ENCODE assay signal across 28 cellular contexts in the genomic region with DNA sequence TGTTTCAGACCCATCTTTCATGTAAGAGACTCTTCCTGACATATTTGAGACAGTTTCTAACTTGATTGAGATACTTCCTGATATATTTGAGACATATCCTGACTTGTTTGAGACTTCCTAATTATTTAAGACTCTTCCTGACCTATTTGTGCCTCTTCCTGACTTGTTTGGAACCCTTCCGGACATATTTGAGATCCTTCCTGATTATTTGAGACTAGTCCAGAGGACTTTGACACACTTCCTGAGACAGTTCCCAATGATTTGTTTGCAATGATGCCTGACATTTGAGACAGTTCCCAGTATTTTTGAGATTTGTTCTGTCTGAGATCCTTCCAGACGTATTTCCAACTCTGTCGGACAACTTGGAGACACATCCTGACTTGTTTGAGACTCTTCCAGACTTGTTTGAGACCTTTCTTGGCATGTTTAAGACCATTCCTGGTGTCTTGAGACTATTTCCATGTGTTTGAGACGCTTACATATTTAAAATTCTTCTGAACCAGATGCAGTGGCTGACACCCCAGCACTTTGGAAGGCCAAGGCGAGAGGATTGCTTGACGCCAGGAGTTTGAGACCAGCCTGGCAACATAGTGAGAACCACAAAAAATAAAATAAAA.
A peak's percentile ranks its signal among the peaks of the same experiment; 100 is the strongest.
DNase-seq lines count a peak whose midpoint lies in the region; ATAC-seq and TF ChIP-seq lines count a peak whose summit lies in the region.
"Had no signal": no experiment of that assay in that cellular context is flagged by ENCODE, and none has a peak within 500 bp of the region (broad histone marks: within the 10 kb centered on the region; RNA-seq: fewer than 3 reads in every experiment).

No MANE protein-coding gene starts in this region.

- H3K9me3 Mint-ChIP-seq in nephron progenitor cell, result peaks cover 60% of the 10 kb centered on the region

- no peak overlapping the region for H3K4me3 ChIP-seq in left ventricle myocardium inferior
- no peak overlapping the region for H3K4me3 ChIP-seq in epithelial cell of esophagus (ENCODE audit: low read length)
- no peak overlapping the region for H3K4me3 ChIP-seq in subcutaneous abdominal adipose tissue (ENCODE audit: low read depth in 1 of 5, low read length in 5 of 5)
- H3K4me3 ChIP-seq: A549, body of pancreas, coronary artery, esophagus squamous epithelium, PC-9, skin epidermis had no signal

- H3K36me3 Mint-ChIP-seq in nephron progenitor cell (ENCODE audit: low read depth), result peaks cover 4% of the 10 kb centered on the region
- H3K36me3 Mint-ChIP-seq: CD8-positive, alpha-beta memory T cell had no signal

- ATAC-seq in Right ventricle myocardium superior (ENCODE audit: poor library complexity) (no peak), GM19467 (IDR thresholded peaks at IDR 0.05; ENCODE audit: unreplicated experiment) (no peak), HG03354 (IDR thresholded peaks at IDR 0.05; ENCODE audit: poor library complexity, severe bottlenecking, unreplicated experiment) (no peak)
- ATAC-seq: A549; activated T-cell treated with anti-CD3 and anti-CD28 coated beads, Interleukin-2, amount 50 U/mL, for 4 hours; body of pancreas had no signal

- H3K9me3 ChIP-seq in left ventricle myocardium inferior (replicated peaks), result peaks cover 6% of the 10 kb centered on the region
- peaks cover 3 to 10% (median 8%) of the 10 kb centered on the region in 5 donors for H3K9me3 ChIP-seq in subcutaneous abdominal adipose tissue (ENCODE audit: control insufficient read depth in 5 of 5, low read length in 5 of 5)
- H3K9me3 ChIP-seq: A549, body of pancreas, esophagus squamous epithelium had no signal

- H3K27me3 ChIP-seq in left ventricle myocardium inferior (ENCODE audit: low read depth) (no peaks in the 10 kb centered on the region), subcutaneous abdominal adipose tissue (ENCODE audit: control insufficient read depth in 5 of 5, insufficient read depth in 4 of 5, low read length in 5 of 5) (no peaks in the 10 kb centered on the region)
- H3K27me3 ChIP-seq: body of pancreas, esophagus squamous epithelium had no signal

- DNase-seq in left ventricle myocardium inferior, result no peak
- DNase-seq in Right ventricle myocardium superior, result no peak
- peak; percentile 53 for DNase-seq in epithelial cell of esophagus (ENCODE audit: low read depth)
- DNase-seq in nephron progenitor cell, result no peak
- DNase-seq in iPS-NIHi11 (ENCODE audit: low spot score), result no peak
- DNase-seq: activated CD4-positive, alpha-beta T cell treated with anti-CD3 and anti-CD28 coated beads, Interleukin-2, amount 10 ng/mL, durations not matched to agents 7 days and 5 days; activated T-cell treated with anti-CD3 and anti-CD28 coated beads, Interleukin-2, amount 50 U/mL, for 4 hours; body of pancreas; CD8-positive, alpha-beta memory T cell; DMS 273 treated with DMSO at 0.1 percent for 48 hours; esophagus squamous epithelium; IMR-90; NCI-H1092 treated with DMSO at 0.1 percent for 48 hours; NCI-H1930; NCI-H524 treated with DMSO at 0.1 percent for 48 hours; NK-92 treated with Interleukin-12 subunit alpha and Interleukin-12 subunit beta, amount 100 ng/mL, for 24 hours; PC-9; SIG-M5; stimulated activated CD8-positive, alpha-beta memory T cell treated with anti-CD3 and anti-CD28 coated beads, Interleukin-4, amount 100 ng/mL, for 48 hours; T1000 had no signal

- H3K36me3 ChIP-seq in left ventricle myocardium inferior, result no peaks in the 10 kb centered on the region
- H3K36me3 ChIP-seq in subcutaneous abdominal adipose tissue (ENCODE audit: control insufficient read depth in 5 of 5, insufficient read depth in 5 of 5, low read length in 5 of 5), result no peaks in the 10 kb centered on the region
- H3K36me3 ChIP-seq: esophagus squamous epithelium had no signal

- H3K4me1 ChIP-seq in left ventricle myocardium inferior, result no peaks in the 10 kb centered on the region
- peaks cover 0 to 13% (median 6%) of the 10 kb centered on the region in 5 donors for H3K4me1 ChIP-seq in subcutaneous abdominal adipose tissue (ENCODE audit: control insufficient read depth in 5 of 5, insufficient read depth in 5 of 5, low read length in 5 of 5)
- H3K4me1 ChIP-seq: body of pancreas, esophagus squamous epithelium had no signal

- peak overlapping the region; percentile 27 for H3K27ac Mint-ChIP-seq in nephron progenitor cell
- H3K27ac Mint-ChIP-seq: activated CD4-positive, alpha-beta T cell treated with anti-CD3 and anti-CD28 coated beads, Interleukin-2, amount 10 ng/mL, durations not matched to agents 7 days and 5 days; type B pancreatic cell had no signal

- H3K27ac ChIP-seq in left ventricle myocardium inferior (replicated peaks), result peak overlapping the region; percentile 65
- peak overlapping the region; percentile 71 for H3K27ac ChIP-seq in subcutaneous abdominal adipose tissue (ENCODE audit: low read depth, low read length)
- H3K27ac ChIP-seq: A549, body of pancreas, coronary artery, esophagus squamous epithelium, PC-9 had no signal

- no peak overlapping the region for H3K9ac ChIP-seq in subcutaneous abdominal adipose tissue (ENCODE audit: low read length in 5 of 5)

- TF ChIP-seq CTCF in left ventricle myocardium inferior (IDR thresholded peaks at IDR 0.05; ENCODE audit: borderline replicate concordance) (no peak), epithelial cell of esophagus (IDR thresholded peaks at IDR 0.05; ENCODE audit: insufficient read depth, low read depth, low read length, missing control alignments) (no peak), nephron progenitor cell (IDR thresholded peaks at IDR 0.05) (no peak)

- intact Hi-C loops in left ventricle myocardium inferior (cut with micrococcal nuclease) (no loop called here), Right ventricle myocardium superior (cut with DNase I) (no loop called here)

- peaks cover 5% of the 10 kb centered on the region for H3K4me1 Mint-ChIP-seq in nephron progenitor cell
- H3K4me1 Mint-ChIP-seq: CD8-positive, alpha-beta memory T cell had no signal

- no peak overlapping the region for H3K4me3 Mint-ChIP-seq in nephron progenitor cell
- H3K4me3 Mint-ChIP-seq: activated CD4-positive, alpha-beta T cell treated with anti-CD3 and anti-CD28 coated beads, Interleukin-2, amount 10 ng/mL, durations not matched to agents 7 days and 5 days; activated T-cell treated with anti-CD3 and anti-CD28 coated beads, Interleukin-2, amount 50 U/mL, for 4 hours; B cell; CD8-positive, alpha-beta memory T cell; type B pancreatic cell had no signal

- H3K27me3 Mint-ChIP-seq in nephron progenitor cell (ENCODE audit: low read depth, poor library complexity), result no peaks in the 10 kb centered on the region
- H3K27me3 Mint-ChIP-seq: activated CD4-positive, alpha-beta T cell treated with anti-CD3 and anti-CD28 coated beads, Interleukin-2, amount 10 ng/mL, durations not matched to agents 7 days and 5 days; B cell; type B pancreatic cell had no signal
